ENCODE assay signal across 1 cellular context in genomic region chr6:34237722-34238506, GRCh38.
TF ChIP-seq lines count a peak whose summit lies in the region.

No MANE protein-coding gene starts in this region.

TF ChIP-seq in HepG2, 621 proteins besides CTCF, POLR2A, EP300 and RAD21 (continued from another document and continues in another):
- TF ChIP-seq MIER2 (CRISPR knock-in tag; IDR thresholded peaks at IDR 0.05), result peak; percentile 66; the same call in 1 of the 2 replicates
- peak; percentile 98 for TF ChIP-seq ZNF468 (CRISPR knock-in tag; IDR thresholded peaks at IDR 0.05)
- peak; percentile 79 for TF ChIP-seq IKZF5 (CRISPR knock-in tag; IDR thresholded peaks at IDR 0.05)
- TF ChIP-seq PREB (CRISPR knock-in tag; IDR thresholded peaks at IDR 0.05), result peak; percentile 66; the same call in 1 of the 2 replicates
- no peak for TF ChIP-seq ATF1 (CRISPR knock-in tag; IDR thresholded peaks at IDR 0.05)
- TF ChIP-seq SMARCE1 (IDR thresholded peaks at IDR 0.05; ENCODE audit: borderline replicate concordance), result no peak
- peak; percentile 67; the same call in 1 of the 2 replicates for TF ChIP-seq ZMYM2 (CRISPR knock-in tag; IDR thresholded peaks at IDR 0.05)
- TF ChIP-seq ZKSCAN1 (IDR thresholded peaks at IDR 0.05; ENCODE audit: low read length), result no peak
- TF ChIP-seq JDP2 (CRISPR knock-in tag; IDR thresholded peaks at IDR 0.05; ENCODE audit: borderline replicate concordance), result peak; percentile 83; the same call in 1 of the 2 replicates
- no peak for TF ChIP-seq RBM22 (optimal IDR thresholded peaks at IDR 0.05; ENCODE audit: low read length)
- TF ChIP-seq ZNF577 (CRISPR knock-in tag; IDR thresholded peaks at IDR 0.05; ENCODE audit: borderline replicate concordance, low read depth), result peak; percentile 80; the same call in 1 of the 2 replicates
- TF ChIP-seq ZNF775 (CRISPR knock-in tag; IDR thresholded peaks at IDR 0.05; ENCODE audit: borderline replicate concordance), result peak; percentile 72; the same call in 1 of the 2 replicates
- peak; percentile 48; the same call in 1 of the 2 replicates for TF ChIP-seq GATAD1 (CRISPR knock-in tag; IDR thresholded peaks at IDR 0.05)
- peak; percentile 91; the same call in 1 of the 2 replicates for TF ChIP-seq ZNF670 (CRISPR knock-in tag; IDR thresholded peaks at IDR 0.05; ENCODE audit: borderline replicate concordance)
- TF ChIP-seq, protein P1, sequence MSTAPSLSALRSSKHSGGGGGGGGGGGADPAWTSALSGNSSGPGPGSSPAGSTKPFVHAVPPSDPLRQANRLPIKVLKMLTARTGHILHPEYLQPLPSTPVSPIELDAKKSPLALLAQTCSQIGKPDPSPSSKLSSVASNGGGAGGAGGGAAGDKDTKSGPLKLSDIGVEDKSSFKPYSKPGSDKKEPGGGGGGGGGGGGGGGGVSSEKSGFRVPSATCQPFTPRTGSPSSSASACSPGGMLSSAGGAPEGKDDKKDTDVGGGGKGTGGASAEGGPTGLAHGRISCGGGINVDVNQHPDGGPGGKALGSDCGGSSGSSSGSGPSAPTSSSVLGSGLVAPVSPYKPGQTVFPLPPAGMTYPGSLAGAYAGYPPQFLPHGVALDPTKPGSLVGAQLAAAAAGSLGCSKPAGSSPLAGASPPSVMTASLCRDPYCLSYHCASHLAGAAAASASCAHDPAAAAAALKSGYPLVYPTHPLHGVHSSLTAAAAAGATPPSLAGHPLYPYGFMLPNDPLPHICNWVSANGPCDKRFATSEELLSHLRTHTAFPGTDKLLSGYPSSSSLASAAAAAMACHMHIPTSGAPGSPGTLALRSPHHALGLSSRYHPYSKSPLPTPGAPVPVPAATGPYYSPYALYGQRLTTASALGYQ (CRISPR knock-in tag; IDR thresholded peaks at IDR 0.05), result peak; percentile 76; the same call in 1 of the 2 replicates
- peak; percentile 76; the same call in 1 of the 2 replicates for TF ChIP-seq FOXO1 (CRISPR knock-in tag; IDR thresholded peaks at IDR 0.05)
- TF ChIP-seq ATF7 (IDR thresholded peaks at IDR 0.05), result no peak
- TF ChIP-seq ATF7 (CRISPR knock-in tag; IDR thresholded peaks at IDR 0.05), result peak; percentile 62; the same call in 1 of the 2 replicates
- peak; percentile 83 for TF ChIP-seq ESRRA (CRISPR knock-in tag; IDR thresholded peaks at IDR 0.05; ENCODE audit: low read depth)
- peak; percentile 98 for TF ChIP-seq ZNF724P (CRISPR knock-in tag; IDR thresholded peaks at IDR 0.05; ENCODE audit: borderline replicate concordance)
- peak; percentile 76; the same call in 1 of the 2 replicates for TF ChIP-seq ZNF510 (CRISPR knock-in tag; IDR thresholded peaks at IDR 0.05; ENCODE audit: low read depth)
- TF ChIP-seq, protein P2, sequence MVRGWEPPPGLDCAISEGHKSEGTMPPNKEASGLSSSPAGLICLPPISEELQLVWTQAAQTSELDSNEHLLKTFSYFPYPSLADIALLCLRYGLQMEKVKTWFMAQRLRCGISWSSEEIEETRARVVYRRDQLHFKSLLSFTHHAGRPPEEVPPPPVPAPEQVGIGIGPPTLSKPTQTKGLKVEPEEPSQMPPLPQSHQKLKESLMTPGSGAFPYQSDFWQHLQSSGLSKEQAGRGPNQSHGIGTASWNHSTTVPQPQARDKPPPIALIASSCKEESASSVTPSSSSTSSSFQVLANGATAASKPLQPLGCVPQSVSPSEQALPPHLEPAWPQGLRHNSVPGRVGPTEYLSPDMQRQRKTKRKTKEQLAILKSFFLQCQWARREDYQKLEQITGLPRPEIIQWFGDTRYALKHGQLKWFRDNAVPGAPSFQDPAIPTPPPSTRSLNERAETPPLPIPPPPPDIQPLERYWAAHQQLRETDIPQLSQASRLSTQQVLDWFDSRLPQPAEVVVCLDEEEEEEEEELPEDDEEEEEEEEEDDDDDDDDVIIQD (CRISPR knock-in tag; IDR thresholded peaks at IDR 0.05; ENCODE audit: low read depth), result no peak
- TF ChIP-seq ZNF746 (CRISPR knock-in tag; IDR thresholded peaks at IDR 0.05), result peak; percentile 95
- TF ChIP-seq SATB2 (CRISPR knock-in tag; IDR thresholded peaks at IDR 0.05), result peak; percentile 97; the same call in 1 of the 2 replicates
- peak; percentile 99 for TF ChIP-seq ZNF546 (CRISPR knock-in tag; conservative IDR thresholded peaks at IDR 0.05)
- TF ChIP-seq ZFP90 (CRISPR knock-in tag; IDR thresholded peaks at IDR 0.05; ENCODE audit: borderline replicate concordance), result peak; percentile 81; the same call in 1 of the 2 replicates
- TF ChIP-seq ZSCAN21 (CRISPR knock-in tag; IDR thresholded peaks at IDR 0.05; ENCODE audit: borderline replicate concordance), result peak; percentile 99
- peak; percentile 67; the same call in 1 of the 2 replicates for TF ChIP-seq SMYD3 (CRISPR knock-in tag; IDR thresholded peaks at IDR 0.05)
- TF ChIP-seq NR1H2 (CRISPR knock-in tag; IDR thresholded peaks at IDR 0.05; ENCODE audit: borderline replicate concordance, low read depth), result peak; percentile 97
- TF ChIP-seq CCAR2 (optimal IDR thresholded peaks at IDR 0.05; ENCODE audit: low read depth, low read length), result no peak
- TF ChIP-seq ZKSCAN8 (CRISPR knock-in tag; IDR thresholded peaks at IDR 0.05; ENCODE audit: borderline replicate concordance), result no peak
- TF ChIP-seq SOX13 (IDR thresholded peaks at IDR 0.05), result no peak
- peak in 1 of 2 experiments; percentile 11; a peak in 1 of 4 replicates for TF ChIP-seq SOX13 (CRISPR knock-in tag; conservative IDR thresholded peaks at IDR 0.05 in 1 of 2, IDR thresholded peaks at IDR 0.05 in 1 of 2)
- no peak for TF ChIP-seq MLLT10 (CRISPR knock-in tag; IDR thresholded peaks at IDR 0.05)
- TF ChIP-seq KDM5A (IDR thresholded peaks at IDR 0.05; ENCODE audit: borderline replicate concordance, low read length), result no peak
- peak; percentile 85; the same call in 1 of the 2 replicates for TF ChIP-seq BRD4 (CRISPR knock-in tag; IDR thresholded peaks at IDR 0.05)
- TF ChIP-seq HDAC6 (IDR thresholded peaks at IDR 0.05; ENCODE audit: low read depth, low read length), result no peak
- TF ChIP-seq MYC (CRISPR knock-in tag; IDR thresholded peaks at IDR 0.05; ENCODE audit: borderline replicate concordance), result peak; percentile 99
- no peak for TF ChIP-seq SUZ12 (IDR thresholded peaks at IDR 0.05; ENCODE audit: low read depth, low read length)
- TF ChIP-seq, protein P3, sequence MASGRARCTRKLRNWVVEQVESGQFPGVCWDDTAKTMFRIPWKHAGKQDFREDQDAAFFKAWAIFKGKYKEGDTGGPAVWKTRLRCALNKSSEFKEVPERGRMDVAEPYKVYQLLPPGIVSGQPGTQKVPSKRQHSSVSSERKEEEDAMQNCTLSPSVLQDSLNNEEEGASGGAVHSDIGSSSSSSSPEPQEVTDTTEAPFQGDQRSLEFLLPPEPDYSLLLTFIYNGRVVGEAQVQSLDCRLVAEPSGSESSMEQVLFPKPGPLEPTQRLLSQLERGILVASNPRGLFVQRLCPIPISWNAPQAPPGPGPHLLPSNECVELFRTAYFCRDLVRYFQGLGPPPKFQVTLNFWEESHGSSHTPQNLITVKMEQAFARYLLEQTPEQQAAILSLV (CRISPR knock-in tag; IDR thresholded peaks at IDR 0.05; ENCODE audit: borderline replicate concordance), result peak; percentile 97
- TF ChIP-seq ZNF263 (CRISPR knock-in tag; IDR thresholded peaks at IDR 0.05), result peak; percentile 87
- peak; percentile 50 for TF ChIP-seq STAG1 (CRISPR knock-in tag; IDR thresholded peaks at IDR 0.05)
- peak; percentile 88; the same call in 1 of the 2 replicates for TF ChIP-seq ZNF30 (CRISPR knock-in tag; IDR thresholded peaks at IDR 0.05)
- TF ChIP-seq, protein P4, sequence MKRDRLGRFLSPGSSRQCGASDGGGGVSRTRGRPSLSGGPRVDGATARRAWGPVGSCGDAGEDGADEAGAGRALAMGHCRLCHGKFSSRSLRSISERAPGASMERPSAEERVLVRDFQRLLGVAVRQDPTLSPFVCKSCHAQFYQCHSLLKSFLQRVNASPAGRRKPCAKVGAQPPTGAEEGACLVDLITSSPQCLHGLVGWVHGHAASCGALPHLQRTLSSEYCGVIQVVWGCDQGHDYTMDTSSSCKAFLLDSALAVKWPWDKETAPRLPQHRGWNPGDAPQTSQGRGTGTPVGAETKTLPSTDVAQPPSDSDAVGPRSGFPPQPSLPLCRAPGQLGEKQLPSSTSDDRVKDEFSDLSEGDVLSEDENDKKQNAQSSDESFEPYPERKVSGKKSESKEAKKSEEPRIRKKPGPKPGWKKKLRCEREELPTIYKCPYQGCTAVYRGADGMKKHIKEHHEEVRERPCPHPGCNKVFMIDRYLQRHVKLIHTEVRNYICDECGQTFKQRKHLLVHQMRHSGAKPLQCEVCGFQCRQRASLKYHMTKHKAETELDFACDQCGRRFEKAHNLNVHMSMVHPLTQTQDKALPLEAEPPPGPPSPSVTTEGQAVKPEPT (CRISPR knock-in tag; IDR thresholded peaks at IDR 0.05; ENCODE audit: low read depth), result peak; percentile 95
- TF ChIP-seq SRSF4 (IDR thresholded peaks at IDR 0.05; ENCODE audit: low read depth, low read length, poor library complexity, severe bottlenecking), result no peak
- peak; percentile 91 for TF ChIP-seq ELF3 (CRISPR knock-in tag; IDR thresholded peaks at IDR 0.05)
- TF ChIP-seq, protein P5, sequence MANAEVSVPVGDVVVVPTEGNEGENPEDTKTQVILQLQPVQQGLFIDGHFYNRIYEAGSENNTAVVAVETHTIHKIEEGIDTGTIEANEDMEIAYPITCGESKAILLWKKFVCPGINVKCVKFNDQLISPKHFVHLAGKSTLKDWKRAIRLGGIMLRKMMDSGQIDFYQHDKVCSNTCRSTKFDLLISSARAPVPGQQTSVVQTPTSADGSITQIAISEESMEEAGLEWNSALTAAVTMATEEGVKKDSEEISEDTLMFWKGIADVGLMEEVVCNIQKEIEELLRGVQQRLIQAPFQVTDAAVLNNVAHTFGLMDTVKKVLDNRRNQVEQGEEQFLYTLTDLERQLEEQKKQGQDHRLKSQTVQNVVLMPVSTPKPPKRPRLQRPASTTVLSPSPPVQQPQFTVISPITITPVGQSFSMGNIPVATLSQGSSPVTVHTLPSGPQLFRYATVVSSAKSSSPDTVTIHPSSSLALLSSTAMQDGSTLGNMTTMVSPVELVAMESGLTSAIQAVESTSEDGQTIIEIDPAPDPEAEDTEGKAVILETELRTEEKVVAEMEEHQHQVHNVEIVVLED (CRISPR knock-in tag; IDR thresholded peaks at IDR 0.05; ENCODE audit: borderline replicate concordance), result peak; percentile 29; the same call in 1 of the 2 replicates
- TF ChIP-seq MEF2D (CRISPR knock-in tag; IDR thresholded peaks at IDR 0.05), result peak; percentile 36
- TF ChIP-seq TFDP1 (CRISPR knock-in tag; IDR thresholded peaks at IDR 0.05; ENCODE audit: borderline replicate concordance), result peak; percentile 100
- TF ChIP-seq ATF2 (CRISPR knock-in tag; IDR thresholded peaks at IDR 0.05), result peak; percentile 74; the same call in 1 of the 2 replicates
- TF ChIP-seq ZNF572 (CRISPR knock-in tag; IDR thresholded peaks at IDR 0.05), result peak; percentile 84; the same call in 1 of the 2 replicates
- peak; percentile 98 for TF ChIP-seq ZNF772 (CRISPR knock-in tag; IDR thresholded peaks at IDR 0.05)
- TF ChIP-seq ZNF383 (CRISPR knock-in tag; IDR thresholded peaks at IDR 0.05; ENCODE audit: borderline replicate concordance), result peak; percentile 39; the same call in 1 of the 2 replicates
- TF ChIP-seq MTA1 (CRISPR knock-in tag; IDR thresholded peaks at IDR 0.05; ENCODE audit: borderline replicate concordance), result peak; percentile 83; the same call in 1 of the 2 replicates
- TF ChIP-seq, protein P6, sequence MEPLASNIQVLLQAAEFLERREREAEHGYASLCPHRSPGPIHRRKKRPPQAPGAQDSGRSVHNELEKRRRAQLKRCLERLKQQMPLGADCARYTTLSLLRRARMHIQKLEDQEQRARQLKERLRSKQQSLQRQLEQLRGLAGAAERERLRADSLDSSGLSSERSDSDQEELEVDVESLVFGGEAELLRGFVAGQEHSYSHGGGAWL (CRISPR knock-in tag; IDR thresholded peaks at IDR 0.05), result peak; percentile 99
- TF ChIP-seq ONECUT2 (CRISPR knock-in tag; IDR thresholded peaks at IDR 0.05), result peak; percentile 62; the same call in 1 of the 2 replicates
- peak; percentile 92 for TF ChIP-seq ZNF740 (CRISPR knock-in tag; IDR thresholded peaks at IDR 0.05)
- TF ChIP-seq JUND (CRISPR knock-in tag; IDR thresholded peaks at IDR 0.05), result 0 out of 2 replicates have a peak, but pooled peaks have one; percentile 39
- peak; percentile 82 for TF ChIP-seq ZNF605 (CRISPR knock-in tag; IDR thresholded peaks at IDR 0.05)
- no peak for TF ChIP-seq AHR (CRISPR knock-in tag; IDR thresholded peaks at IDR 0.05)
